In genomic region chr6:143745160-143746133, GRCh38 we compare ENCODE assay signal across 9 cellular contexts.
DNase-seq lines count a peak whose midpoint lies in the region; ATAC-seq and TF ChIP-seq lines count a peak whose summit lies in the region.
"Had no signal": no experiment of that assay in that cellular context is flagged by ENCODE, and none has a peak within 500 bp of the region (broad histone marks: within the 10 kb centered on the region; RNA-seq: fewer than 3 reads in every experiment).

No MANE protein-coding gene starts in this region.

- H3K4me1 ChIP-seq in HCT116 (ENCODE audit: control insufficient read depth in 1 of 2, insufficient read depth in 2 of 2, low read length in 2 of 2), result peaks cover 25 to 30% of the 10 kb centered on the region in 2 experiments

- TF ChIP-seq POLR2A in HCT116 (IDR thresholded peaks at IDR 0.05; ENCODE audit: borderline replicate concordance, extremely low read depth, insufficient read depth, insufficient read length), result no peak

- no peaks in the 10 kb centered on the region for H3K36me3 Mint-ChIP-seq in activated CD4-positive, alpha-beta memory T cell treated with anti-CD3 and anti-CD28 coated beads, Interleukin-2, amount 10 ng/mL, durations not matched to agents 7 days and 5 days (ENCODE audit: low read depth)
- no peaks in the 10 kb centered on the region for H3K36me3 Mint-ChIP-seq in activated T-helper 2 cell treated with anti-CD3 and anti-CD28 coated beads, Interferon-gamma antibody, Interleukin-2, Interleukin-4, amounts not matched to agents 10 μg/mL and 5 μg/mL and 100 μg/mL, durations not matched to agents 14 hours and 24 hours and 36 hours (ENCODE audit: low read depth)

- H3K4me1 Mint-ChIP-seq in activated CD4-positive, alpha-beta memory T cell treated with anti-CD3 and anti-CD28 coated beads, Interleukin-2, amount 10 ng/mL, durations not matched to agents 7 days and 5 days, result no peaks in the 10 kb centered on the region
- no peaks in the 10 kb centered on the region for H3K4me1 Mint-ChIP-seq in activated T-helper 2 cell treated with anti-CD3 and anti-CD28 coated beads, Interferon-gamma antibody, Interleukin-2, Interleukin-4, amounts not matched to agents 10 μg/mL and 5 μg/mL and 100 μg/mL, durations not matched to agents 14 hours and 24 hours and 36 hours (ENCODE audit: low read depth)

- peaks cover 5% of the 10 kb centered on the region; the same call in 1 of the 2 replicates for H4K20me1 ChIP-seq in HCT116 (ENCODE audit: insufficient read depth)

- H3K27ac ChIP-seq in HCT116 (ENCODE audit: low read depth, low read length), result peak overlapping the region; percentile 19; the same call in 1 of the 2 replicates

- peak overlapping the region; percentile 37 for H3K4me2 ChIP-seq in HCT116 (ENCODE audit: low read length)

- intact Hi-C loops in HCT116 (cut with micrococcal nuclease) (no loop called here), left cardiac atrium (cut with DNase I) (no loop called here), sciatic nerve (cut with DNase I) (no loop called here)
- intact Hi-C loops in activated T-helper 2 cell treated with anti-CD3 and anti-CD28 coated beads, Interferon-gamma antibody, Interleukin-2, Interleukin-4, amounts not matched to agents 10 μg/mL and 5 μg/mL and 100 μg/mL, durations not matched to agents 14 hours and 24 hours and 36 hours (cut with micrococcal nuclease), result no loop called here

- H3K9ac ChIP-seq in HCT116 (ENCODE audit: low read length), result no peak overlapping the region

- H3K4me3 Mint-ChIP-seq in activated CD4-positive, alpha-beta memory T cell treated with anti-CD3 and anti-CD28 coated beads, Interleukin-2, amount 10 ng/mL, durations not matched to agents 7 days and 5 days, result no peak overlapping the region
- no peak overlapping the region for H3K4me3 Mint-ChIP-seq in activated T-helper 2 cell treated with anti-CD3 and anti-CD28 coated beads, Interferon-gamma antibody, Interleukin-2, Interleukin-4, amounts not matched to agents 10 μg/mL and 5 μg/mL and 100 μg/mL, durations not matched to agents 14 hours and 24 hours and 36 hours (ENCODE audit: low read depth)
- H3K4me3 Mint-ChIP-seq: activated naive CD4-positive, alpha-beta T cell treated with anti-CD3 and anti-CD28 coated beads, Interleukin-2, amount 50 U/mL, for 24 hours had no signal

- H3K9me3 ChIP-seq in HCT116 (ENCODE audit: control insufficient read depth in 1 of 2, insufficient read depth in 1 of 2, low read depth in 1 of 2, low read length in 2 of 2), result no peaks in the 10 kb centered on the region

- POLR2A ChIA-PET in HCT116 (lab: Charles Lee), result no interaction called here
- POLR2A ChIA-PET in activated CD4-positive, alpha-beta memory T cell treated with anti-CD3 and anti-CD28 coated beads, Interleukin-2, amount 10 ng/mL, durations not matched to agents 7 days and 5 days (lab: Charles Lee), result no interaction called here

- no peaks in the 10 kb centered on the region for H3K9me2 ChIP-seq in HCT116 (ENCODE audit: insufficient read depth)

- DNase-seq in HCT116 (ENCODE audit: low read depth, low spot score), result peak; percentile 15
- DNase-seq in left cardiac atrium, result no peak
- no peak for DNase-seq in sciatic nerve (ENCODE audit: low spot score)
- no peak for DNase-seq in activated CD4-positive, alpha-beta memory T cell treated with anti-CD3 and anti-CD28 coated beads, Interleukin-2, amount 10 ng/mL, durations not matched to agents 7 days and 5 days
- no peak for DNase-seq in activated T-helper 2 cell treated with anti-CD3 and anti-CD28 coated beads, Interferon-gamma antibody, Interleukin-2, Interleukin-4, amounts not matched to agents 10 μg/mL and 5 μg/mL and 100 μg/mL, durations not matched to agents 14 hours and 24 hours and 36 hours (ENCODE audit: low spot score)
- no peak for DNase-seq in stimulated activated CD8-positive, alpha-beta memory T cell treated with anti-CD3 and anti-CD28 coated beads, Interleukin-4, amount 100 ng/mL, for 48 hours

- BruUV-seq in HCT116 (replicated peaks; lab: Mats Ljungman, UMichigan), result no TSS peak

- peak; percentile 52 for ATAC-seq in HCT116
- peak; percentile 55 for ATAC-seq in SK-N-SH treated with all-trans-retinoic acid at 6 μM for 48 hours
- ATAC-seq in left cardiac atrium, result peak; percentile 12 to 23
- ATAC-seq in sciatic nerve, result peak; percentile 18
- ATAC-seq in GM21360 (IDR thresholded peaks at IDR 0.05; ENCODE audit: unreplicated experiment), result no peak

- no peak overlapping the region for H3K27ac Mint-ChIP-seq in activated CD4-positive, alpha-beta memory T cell treated with anti-CD3 and anti-CD28 coated beads, Interleukin-2, amount 10 ng/mL, durations not matched to agents 7 days and 5 days
- H3K27ac Mint-ChIP-seq in activated T-helper 2 cell treated with anti-CD3 and anti-CD28 coated beads, Interferon-gamma antibody, Interleukin-2, Interleukin-4, amounts not matched to agents 10 μg/mL and 5 μg/mL and 100 μg/mL, durations not matched to agents 14 hours and 24 hours and 36 hours, result no peak overlapping the region
- H3K27ac Mint-ChIP-seq: activated naive CD4-positive, alpha-beta T cell treated with anti-CD3 and anti-CD28 coated beads, Interleukin-2, amount 50 U/mL, for 24 hours had no signal

- CTCF ChIA-PET in HCT116 (lab: Charles Lee), result no interaction called here
- CTCF ChIA-PET in activated CD4-positive, alpha-beta memory T cell treated with anti-CD3 and anti-CD28 coated beads, Interleukin-2, amount 10 ng/mL, durations not matched to agents 7 days and 5 days (lab: Charles Lee), result no interaction called here

- H3K9me3 Mint-ChIP-seq in activated CD4-positive, alpha-beta memory T cell treated with anti-CD3 and anti-CD28 coated beads, Interleukin-2, amount 10 ng/mL, durations not matched to agents 7 days and 5 days, result no peaks in the 10 kb centered on the region
- no peaks in the 10 kb centered on the region for H3K9me3 Mint-ChIP-seq in activated T-helper 2 cell treated with anti-CD3 and anti-CD28 coated beads, Interferon-gamma antibody, Interleukin-2, Interleukin-4, amounts not matched to agents 10 μg/mL and 5 μg/mL and 100 μg/mL, durations not matched to agents 14 hours and 24 hours and 36 hours
- H3K9me3 Mint-ChIP-seq: activated naive CD4-positive, alpha-beta T cell treated with anti-CD3 and anti-CD28 coated beads, Interleukin-2, amount 50 U/mL, for 24 hours had no signal

- no peaks in the 10 kb centered on the region for H3K79me2 ChIP-seq in HCT116 (ENCODE audit: insufficient read depth, low read length)

- TF ChIP-seq CTCF in HCT116 (IDR thresholded peaks at IDR 0.05 in 2 of 3, conservative IDR thresholded peaks at IDR 0.05 in 1 of 3; ENCODE audit: borderline replicate concordance in 1 of 3, insufficient read depth in 1 of 3, low read depth in 2 of 3, low read length in 2 of 3), result no peak

- H3K4me3 ChIP-seq in HCT116 (replicated peaks in 1 of 2; ENCODE audit: low read depth in 1 of 2, low read length in 2 of 2), result no peak overlapping the region

- H3K36me3 ChIP-seq in HCT116 (ENCODE audit: control insufficient read depth in 1 of 2, insufficient read depth in 2 of 2, low read length in 2 of 2), result no peaks in the 10 kb centered on the region

- H3K27me3 Mint-ChIP-seq in activated CD4-positive, alpha-beta memory T cell treated with anti-CD3 and anti-CD28 coated beads, Interleukin-2, amount 10 ng/mL, durations not matched to agents 7 days and 5 days, result no peaks in the 10 kb centered on the region
- H3K27me3 Mint-ChIP-seq in activated T-helper 2 cell treated with anti-CD3 and anti-CD28 coated beads, Interferon-gamma antibody, Interleukin-2, Interleukin-4, amounts not matched to agents 10 μg/mL and 5 μg/mL and 100 μg/mL, durations not matched to agents 14 hours and 24 hours and 36 hours (ENCODE audit: low read depth), result no peaks in the 10 kb centered on the region
- H3K27me3 Mint-ChIP-seq: activated naive CD4-positive, alpha-beta T cell treated with anti-CD3 and anti-CD28 coated beads, Interleukin-2, amount 50 U/mL, for 24 hours had no signal

- H2AFZ ChIP-seq in HCT116 (ENCODE audit: low read depth, low read length, poor library complexity, severe bottlenecking), result no peak overlapping the region

- TF ChIP-seq RAD21 in HCT116 (IDR thresholded peaks at IDR 0.05; ENCODE audit: low read depth), result no peak

- H3K27me3 ChIP-seq in HCT116 (ENCODE audit: insufficient read depth, low read length), result no peaks in the 10 kb centered on the region

- RAD21 ChIA-PET in HCT116 (lab: Charles Lee; ENCODE audit: low non-redundant PET in 1 of 2, low total read pairs in 2 of 2, uncharacterized antibody in 2 of 2, unreplicated experiment in 2 of 2), result no interaction called here

TF ChIP-seq in HCT116, 20 proteins besides CTCF, POLR2A, EP300 and RAD21:
- no peak for TF ChIP-seq CEBPB (IDR thresholded peaks at IDR 0.05; ENCODE audit: low read depth)
- no peak for TF ChIP-seq ATF3 (IDR thresholded peaks at IDR 0.05)
- TF ChIP-seq SRF (IDR thresholded peaks at IDR 0.05; ENCODE audit: low read depth), result no peak
- TF ChIP-seq EZH2 (IDR thresholded peaks at IDR 0.05), result no peak
- TF ChIP-seq JUND (IDR thresholded peaks at IDR 0.05), result no peak
- no peak for TF ChIP-seq POLR2AphosphoS5 (IDR thresholded peaks at IDR 0.05; ENCODE audit: low read depth, low read length)
- no peak for TF ChIP-seq ZNF274 (IDR thresholded peaks at IDR 0.05; ENCODE audit: low read depth, low read length)
- TF ChIP-seq TCF7L2 (IDR thresholded peaks at IDR 0.05; ENCODE audit: borderline replicate concordance, extremely low read depth, insufficient read depth, insufficient read length), result no peak
- no peak for TF ChIP-seq SP1 (IDR thresholded peaks at IDR 0.05; ENCODE audit: low read depth)
- TF ChIP-seq CBX3 (IDR thresholded peaks at IDR 0.05; ENCODE audit: low read depth), result no peak

TF ChIP-seq in SK-N-SH treated with all-trans-retinoic acid at 6 μM for 48 hours, 23 proteins besides CTCF, POLR2A, EP300 and RAD21 (continues in another document):
- TF ChIP-seq CREB5 (CRISPR knock-in tag; IDR thresholded peaks at IDR 0.05; ENCODE audit: low read depth) (no peak), RARB (CRISPR knock-in tag; IDR thresholded peaks at IDR 0.05) (no peak), ZFP30 (CRISPR knock-in tag; IDR thresholded peaks at IDR 0.05) (no peak), TOX (CRISPR knock-in tag; IDR thresholded peaks at IDR 0.05; ENCODE audit: borderline replicate concordance) (no peak), PPARA (CRISPR knock-in tag; IDR thresholded peaks at IDR 0.05; ENCODE audit: borderline replicate concordance) (no peak), ZNF565 (CRISPR knock-in tag; conservative IDR thresholded peaks at IDR 0.05; ENCODE audit: low read depth) (no peak), ISL1 (CRISPR knock-in tag; IDR thresholded peaks at IDR 0.05) (no peak)
